In the genomic region with DNA sequence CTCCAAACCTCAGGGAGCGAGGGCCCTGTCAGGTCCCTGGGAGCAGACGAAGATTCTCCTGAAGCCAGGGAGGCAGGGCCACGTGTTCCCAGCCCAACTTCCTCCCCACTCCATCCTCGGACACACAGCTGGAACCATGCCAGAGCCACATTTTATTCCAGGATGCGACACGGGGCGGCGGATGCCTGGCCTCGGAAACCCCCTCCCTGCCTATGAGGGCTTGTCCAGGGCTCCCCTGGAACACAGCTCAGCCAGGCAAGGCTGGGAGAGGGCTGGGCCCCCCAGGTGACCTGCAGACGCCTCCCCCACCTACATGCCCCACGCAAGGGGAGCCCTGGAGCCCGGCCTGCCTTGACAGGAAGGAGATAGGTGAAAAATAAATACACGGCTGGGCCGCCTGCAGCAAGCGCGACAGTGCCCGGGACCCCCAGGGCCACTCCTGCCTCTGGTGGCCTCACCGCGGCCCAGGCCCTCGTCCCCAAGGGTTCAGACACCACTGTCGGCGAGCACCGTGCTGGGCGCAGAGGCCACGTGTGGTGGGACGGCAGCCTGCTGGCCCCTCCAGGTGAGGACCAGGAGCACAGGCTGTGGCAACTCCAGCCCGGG, we compare ENCODE assay signal across 17 cellular contexts. TPM values are rescaled to one million over a fixed set of nuclear protein-coding genes. Genes with fewer than 3 reads are reported as not detected.
DNase-seq lines count a peak whose midpoint lies in the region; ATAC-seq and TF ChIP-seq lines count a peak whose summit lies in the region.
"Had no signal": no experiment of that assay in that cellular context is flagged by ENCODE, and none has a peak within 500 bp of the region (broad histone marks: within the 10 kb centered on the region; RNA-seq: fewer than 3 reads in every experiment).

No MANE protein-coding gene starts in this region.

- TF ChIP-seq CTCF in prostate gland (IDR thresholded peaks at IDR 0.05) = no peak

- no peak overlapping the region for H3K23ac ChIP-seq in mesendoderm (ENCODE audit: low read length)

- no peaks in the 10 kb centered on the region for H3K79me1 ChIP-seq in mesendoderm (ENCODE audit: low read length)

- H3K4me2 ChIP-seq in mesendoderm (ENCODE audit: low read length) = no peak overlapping the region

- H3K9me3 ChIP-seq in prostate gland = no peaks in the 10 kb centered on the region

- H2BK5ac ChIP-seq in mesendoderm (ENCODE audit: low read length) = no peak overlapping the region

- no peak overlapping the region for H2AK5ac ChIP-seq in mesendoderm (ENCODE audit: low read length)

- TF ChIP-seq POLR2A in prostate gland (IDR thresholded peaks at IDR 0.05) = no peak

- peak; percentile 71 for DNase-seq in DMS 273 (lab: John Stamatoyannopoulos, UW; ENCODE audit: unreplicated experiment)
- DNase-seq in DMS 273 treated with DMSO at 0.1 percent for 48 hours (lab: John Stamatoyannopoulos, UW) = no peak
- peak; percentile 33 for DNase-seq in NCI-H69 (lab: John Stamatoyannopoulos, UW)
- DNase-seq in glomerular visceral epithelial cell (ENCODE audit: extremely low spot score) = peak; percentile 26
- peak; percentile 41 for DNase-seq in prostate gland (ENCODE audit: low spot score)
- no peak for DNase-seq in mesendoderm
- DNase-seq: activated CD4-positive, alpha-beta memory T cell treated with anti-CD3 and anti-CD28 coated beads for 36 hours; activated T-cell treated with anti-CD3 and anti-CD28 coated beads, Interleukin-2, amount 50 U/mL, for 72 hours; CD4-positive, CD25-positive, alpha-beta regulatory T cell; MM.1S; NCI-H2171 treated with DMSO at 0.1 percent for 48 hours; NK-92 treated with Interleukin-12 subunit alpha and Interleukin-12 subunit beta, amount 100 ng/mL, for 24 hours; SHP77 treated with DMSO at 0.1 percent for 48 hours had no signal

- H3K27ac ChIP-seq in prostate gland (no peak overlapping the region), mesendoderm (ENCODE audit: low read depth, low read length) (no peak overlapping the region)
- H3K27ac ChIP-seq: 22Rv1, epithelial cell of prostate had no signal

- no peak overlapping the region for H4K8ac ChIP-seq in mesendoderm (ENCODE audit: low read depth, low read length)

- H3K4me1 ChIP-seq in prostate gland (replicated peaks) (no peaks in the 10 kb centered on the region), mesendoderm (ENCODE audit: control insufficient read depth, low read depth, low read length) (no peaks in the 10 kb centered on the region)

- H2BK15ac ChIP-seq in mesendoderm (replicated peaks; ENCODE audit: low read depth) = no peak overlapping the region

- no peak overlapping the region for H3K4ac ChIP-seq in mesendoderm (ENCODE audit: low read depth, low read length)

- no peak overlapping the region for H3K9ac ChIP-seq in mesendoderm (ENCODE audit: low read length)

- intact Hi-C loops in prostate gland (cut with DNase I) = no loop called here

- no peak overlapping the region for H3K56ac ChIP-seq in mesendoderm (ENCODE audit: low read length)

- no peak overlapping the region for H3K18ac ChIP-seq in mesendoderm (ENCODE audit: low read length)

- peaks cover 7 to 10% of the 10 kb centered on the region in 2 donors for H3K36me3 ChIP-seq in prostate gland
- H3K36me3 ChIP-seq in mesendoderm (ENCODE audit: control insufficient read depth, insufficient read depth, low read length) = peaks cover 11% of the 10 kb centered on the region

- no peaks in the 10 kb centered on the region for H3K27me3 ChIP-seq in prostate gland (replicated peaks; ENCODE audit: insufficient read depth)
- H3K27me3 ChIP-seq in mesendoderm (ENCODE audit: insufficient read depth, low read length, poor library complexity) = no peaks in the 10 kb centered on the region

- no peak for ATAC-seq in GM21576 (IDR thresholded peaks at IDR 0.05; ENCODE audit: unreplicated experiment)
- ATAC-seq in GM18858 (IDR thresholded peaks at IDR 0.05; ENCODE audit: unreplicated experiment) = no peak
- ATAC-seq: activated T-cell treated with anti-CD3 and anti-CD28 coated beads, Interleukin-2, amount 50 U/mL, for 72 hours had no signal

- WGBS in prostate gland = 50% methylated on average over 27 of the region's 27 CpGs
- WGBS in mesendoderm (ENCODE audit: extremely low coverage, insufficient coverage, low lambda C conversion rate) = no CpG with 5 or more reads among the region's 27 CpGs

- no peak overlapping the region for H2BK120ac ChIP-seq in mesendoderm (ENCODE audit: low read depth, low read length)

- H3K79me2 ChIP-seq in mesendoderm (ENCODE audit: control insufficient read depth, insufficient read depth, low read length) = no peaks in the 10 kb centered on the region

- H3K4me3 ChIP-seq in prostate gland = no peak overlapping the region
- no peak overlapping the region for H3K4me3 ChIP-seq in mesendoderm (ENCODE audit: low read length)

- H4K5ac ChIP-seq in mesendoderm (ENCODE audit: low read length) = no peak overlapping the region

RNA-seq across cellular contexts. Expression of a gene that starts 21.5 kb away (rescaled TPM):
- 10 to 100 TPM; 50.0 to 91.9 TPM for total RNA-seq in prostate gland
- 35.9 TPM for polyA plus RNA-seq in mesendoderm (2013, experiment 1 of 2)
- polyA plus RNA-seq in mesendoderm (2013, experiment 2 of 2) = 35.8 TPM

RNA-seq across cellular contexts. Expression of a gene that starts 56.6 kb away (rescaled TPM):
- 1 to 10 TPM; 5.9 to 8.3 TPM for total RNA-seq in prostate gland
- 3.1 TPM for polyA plus RNA-seq in mesendoderm (2013, experiment 1 of 2)
- 3.4 TPM for polyA plus RNA-seq in mesendoderm (2013, experiment 2 of 2)

Comparison
In these comparisons a context has a peak if more than half of its experiments do, and no peak if none do; other contexts are left out.
1. DNase-seq: peak in DMS 273 (single experiment), NCI-H69 (single experiment), glomerular visceral epithelial cell (single experiment) and prostate gland (single experiment); none in DMS 273 treated with DMSO at 0.1 percent for 48 hours (single experiment) and mesendoderm (single experiment).